7 cellular contexts compared by ENCODE assay signal in the genomic region with DNA sequence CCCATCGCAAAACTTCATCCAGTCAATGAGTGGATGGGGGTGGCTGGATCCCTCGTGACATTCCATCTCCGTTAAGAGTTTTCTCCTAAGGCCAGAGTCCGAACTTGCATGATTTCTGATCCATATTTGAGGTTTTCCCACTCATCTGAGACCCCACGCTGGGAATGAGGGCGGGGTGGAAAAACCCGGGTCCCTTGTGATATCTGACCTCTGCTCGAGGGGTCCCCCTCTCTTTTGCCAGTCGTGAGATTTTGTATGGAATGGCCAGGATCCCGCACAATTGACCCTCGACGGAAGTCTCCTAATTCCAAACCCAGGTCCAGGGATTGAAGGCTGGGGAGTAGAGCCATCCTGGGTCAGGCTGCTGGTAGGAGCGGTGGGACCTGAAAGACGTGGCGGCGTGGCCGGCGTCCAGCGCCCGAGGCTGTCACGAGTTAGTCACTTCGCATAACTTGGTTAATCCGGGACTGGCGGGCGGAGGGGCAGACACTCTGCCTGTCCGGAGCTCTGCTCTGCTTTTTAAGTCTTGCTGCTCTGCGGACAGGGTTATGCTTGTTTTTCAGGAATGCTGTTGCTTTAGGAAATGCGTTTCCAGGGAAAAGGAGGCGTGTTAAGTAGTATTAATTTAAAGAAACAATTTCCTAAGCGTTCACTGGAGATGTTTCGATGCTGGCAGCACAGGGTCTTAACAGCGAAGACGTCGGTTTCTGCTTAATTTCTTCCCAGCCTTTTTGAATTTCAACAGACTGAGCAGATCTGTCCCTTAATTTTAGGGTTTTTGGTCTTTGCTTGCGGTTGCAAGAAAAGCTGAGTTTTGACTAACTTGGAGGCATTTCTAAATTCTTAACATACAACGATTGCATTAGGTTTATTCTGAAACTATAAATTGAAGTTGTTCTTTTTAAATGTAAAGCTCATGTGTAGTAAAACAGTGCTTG. TPM values are rescaled to one million over a fixed set of nuclear protein-coding genes. Genes with fewer than 3 reads are reported as not detected.
A peak's percentile ranks its signal among the peaks of the same experiment; 100 is the strongest.
DNase-seq lines count a peak whose midpoint lies in the region; ATAC-seq, FAIRE-seq and TF ChIP-seq lines count a peak whose summit lies in the region.

No MANE protein-coding gene starts in this region.

- no peak for TF ChIP-seq EP300 in ovary (IDR thresholded peaks at IDR 0.05)

- H3K4me3 ChIP-seq in GM12865 (ENCODE audit: low read depth, low read length) (peak overlapping the region; percentile 87), adipocyte (ENCODE audit: low read length) (peak overlapping the region; percentile 99), cardiac muscle cell (peak overlapping the region; percentile 82), ovary (peak overlapping the region; percentile 66)

- FAIRE-seq in urothelium cell line (lab: Jason Lieb, UNC), result no peak

- peak; percentile 32 for ATAC-seq in HG02763 (IDR thresholded peaks at IDR 0.05; ENCODE audit: unreplicated experiment)

- no peak for TF ChIP-seq POLR2A in ovary (IDR thresholded peaks at IDR 0.05)

- H3K27ac ChIP-seq in cardiac muscle cell (peak overlapping the region; percentile 98), ovary (peak overlapping the region; percentile 66 to 85)

- 2 to 3% (median 2%) methylated on average over 36 of the region's 36 CpGs for WGBS in ovary, 3 donors

- intact Hi-C loops in ovary (cut with DNase I), result no loop called here

- peak overlapping the region; percentile 93 for H3K9ac ChIP-seq in adipocyte (ENCODE audit: low read length)

- H3K9me3 ChIP-seq in adipocyte (ENCODE audit: control insufficient read depth, low read length) (no peaks in the 10 kb centered on the region), cardiac muscle cell (ENCODE audit: low read depth) (no peaks in the 10 kb centered on the region), ovary (no peaks in the 10 kb centered on the region)

- H3K27me3 ChIP-seq in adipocyte (replicated peaks; ENCODE audit: control insufficient read depth, insufficient read depth, low read length), result no peaks in the 10 kb centered on the region
- H3K27me3 ChIP-seq in cardiac muscle cell, result no peaks in the 10 kb centered on the region
- no peaks in the 10 kb centered on the region for H3K27me3 ChIP-seq in ovary

- H3K4me1 ChIP-seq in adipocyte (ENCODE audit: control insufficient read depth, insufficient read depth, low read length) (peaks cover 40% of the 10 kb centered on the region), cardiac muscle cell (ENCODE audit: low read depth) (peaks cover 17% of the 10 kb centered on the region), ovary (ENCODE audit: insufficient read depth) (peaks cover 10% of the 10 kb centered on the region)

- TF ChIP-seq CTCF in GM12865 (IDR thresholded peaks at IDR 0.05; ENCODE audit: insufficient read depth, low read depth, low read length, missing control alignments) (no peak), cardiac muscle cell (IDR thresholded peaks at IDR 0.05; ENCODE audit: low read depth, low read length) (no peak), ovary (IDR thresholded peaks at IDR 0.05) (no peak)

- DNase-seq in GM12865 (ENCODE audit: low read depth) (peak; percentile 61), RPMI7951 (ENCODE audit: low read depth) (peak; percentile 90), adipocyte (ENCODE audit: low read depth) (peak; percentile 92), cardiac muscle cell (ENCODE audit: low read depth in 1 of 2, low spot score in 1 of 2) (peak; percentile 73 to 91), ovary (peak; percentile 56 to 74 (median 64)), urothelium cell line (ENCODE audit: low spot score) (peak; percentile 67)

- H3K36me3 ChIP-seq in adipocyte (ENCODE audit: control insufficient read depth, insufficient read depth, low read length, severe bottlenecking) (no peaks in the 10 kb centered on the region), cardiac muscle cell (no peaks in the 10 kb centered on the region), ovary (no peaks in the 10 kb centered on the region)

RNA-seq across cellular contexts. Expression of a gene that starts 1.0 kb away (rescaled TPM):
- total RNA-seq in RPMI7951 (2014; rRNA removed; shearing (Covaris generic)), result 42.7 and 52.5 TPM in 2 replicates
- total RNA-seq in cardiac muscle cell, result 25.5 and 52.1 TPM in 2 replicates
- polyA plus RNA-seq in cardiac muscle cell, result 53.7 and 70.2 TPM in 2 replicates
- total RNA-seq in ovary, result 10 to 100 TPM; 43.8 to 62.9 (median 59.5) TPM
- 10 to 100 TPM; 16.1 to 24.0 TPM for polyA plus RNA-seq in ovary

Comparison
In these comparisons a context has a peak if more than half of its experiments do, and no peak if none do; other contexts are left out.
1. Peak in every context shown above with its lines: DNase-seq, ATAC-seq, H3K4me3 ChIP-seq and H3K27ac ChIP-seq.